7 cellular contexts compared by ENCODE assay signal in genomic region chr19:45451850-45452387, GRCh38. TPM values are rescaled to one million over a fixed set of nuclear protein-coding genes. Genes with fewer than 3 reads are reported as not detected.
A peak's percentile ranks its signal among the peaks of the same experiment; 100 is the strongest.
DNase-seq lines count a peak whose midpoint lies in the region; ATAC-seq and TF ChIP-seq lines count a peak whose summit lies in the region.
"Had no signal": no experiment of that assay in that cellular context is flagged by ENCODE, and none has a peak within 500 bp of the region (broad histone marks: within the 10 kb centered on the region; RNA-seq: fewer than 3 reads in every experiment).

No MANE protein-coding gene starts in this region.

- H3K36me3 Mint-ChIP-seq in Caco-2 (ENCODE audit: insufficient read depth, unreplicated experiment) (peaks cover 19% of the 10 kb centered on the region), nephron (ENCODE audit: low read depth) (no peaks in the 10 kb centered on the region)
- H3K36me3 Mint-ChIP-seq in activated T-helper 1 cell treated with anti-CD3 and anti-CD28 coated beads, Interleukin-12 subunit alpha, Interleukin-12 subunit beta, Interleukin-2, Interleukin-4 antibody, amounts not matched to agents 30 ng/mL and 10 ng/mL and 1 ng/mL, durations not matched to agents 14 hours and 24 hours and 36 hours (ENCODE audit: low read depth), result peaks cover 2% of the 10 kb centered on the region

- H3K27ac Mint-ChIP-seq in Caco-2 (ENCODE audit: unreplicated experiment), result peak overlapping the region; percentile 98
- peak overlapping the region; percentile 92 for H3K27ac Mint-ChIP-seq in activated T-helper 1 cell treated with anti-CD3 and anti-CD28 coated beads, Interleukin-12 subunit alpha, Interleukin-12 subunit beta, Interleukin-2, Interleukin-4 antibody, amounts not matched to agents 30 ng/mL and 10 ng/mL and 1 ng/mL, durations not matched to agents 14 hours and 24 hours and 36 hours
- peak overlapping the region; percentile 60 to 96 (median 70) for H3K27ac Mint-ChIP-seq in nephron

- no peaks in the 10 kb centered on the region for H3K27me3 Mint-ChIP-seq in Caco-2 (ENCODE audit: insufficient read depth, unreplicated experiment)
- H3K27me3 Mint-ChIP-seq in activated T-helper 1 cell treated with anti-CD3 and anti-CD28 coated beads, Interleukin-12 subunit alpha, Interleukin-12 subunit beta, Interleukin-2, Interleukin-4 antibody, amounts not matched to agents 30 ng/mL and 10 ng/mL and 1 ng/mL, durations not matched to agents 14 hours and 24 hours and 36 hours (ENCODE audit: insufficient read depth), result peaks cover 20% of the 10 kb centered on the region
- peaks cover 11% of the 10 kb centered on the region for H3K27me3 Mint-ChIP-seq in nephron (ENCODE audit: low read depth)

- peaks cover 36% of the 10 kb centered on the region for H3K4me1 ChIP-seq in Caco-2

- H3K4me3 ChIP-seq in Caco-2 (ENCODE audit: low read depth, low read length), result no peak overlapping the region

- H3K9me3 Mint-ChIP-seq in Caco-2 (ENCODE audit: unreplicated experiment) (no peaks in the 10 kb centered on the region), nephron (no peaks in the 10 kb centered on the region)
- H3K9me3 Mint-ChIP-seq in activated T-helper 1 cell treated with anti-CD3 and anti-CD28 coated beads, Interleukin-12 subunit alpha, Interleukin-12 subunit beta, Interleukin-2, Interleukin-4 antibody, amounts not matched to agents 30 ng/mL and 10 ng/mL and 1 ng/mL, durations not matched to agents 14 hours and 24 hours and 36 hours, result no peaks in the 10 kb centered on the region

- intact Hi-C loops in Caco-2 (cut with micrococcal nuclease; ENCODE audit: unreplicated experiment), result no loop called here
- intact Hi-C loops in activated T-helper 1 cell treated with anti-CD3 and anti-CD28 coated beads, Interleukin-12 subunit alpha, Interleukin-12 subunit beta, Interleukin-2, Interleukin-4 antibody, amounts not matched to agents 30 ng/mL and 10 ng/mL and 1 ng/mL, durations not matched to agents 14 hours and 24 hours and 36 hours (cut with micrococcal nuclease), result loop anchor here (1.0 to 2.0 kb wide), 2 partner anchors 15 to 55 kb away; partner anchors contain the start of genes FOSB and VASP
- intact Hi-C loops in sciatic nerve (cut with DNase I), result no loop called here

- no peaks in the 10 kb centered on the region for H3K9me3 ChIP-seq in Caco-2
- H3K9me3 ChIP-seq: thoracic aorta had no signal

- DNase-seq in Caco-2 (no peak), sciatic nerve (ENCODE audit: low spot score) (no peak), germinal center (ENCODE audit: low spot score) (no peak)
- no peak for DNase-seq in activated T-helper 1 cell treated with anti-CD3 and anti-CD28 coated beads, Interleukin-12 subunit alpha, Interleukin-12 subunit beta, Interleukin-2, Interleukin-4 antibody, amounts not matched to agents 30 ng/mL and 10 ng/mL and 1 ng/mL, durations not matched to agents 14 hours and 24 hours and 36 hours (ENCODE audit: low spot score)

- ATAC-seq in sciatic nerve, result no peak
- no peak for ATAC-seq in HG02981 (IDR thresholded peaks at IDR 0.05; ENCODE audit: unreplicated experiment)

- TF ChIP-seq CTCF in Caco-2 (IDR thresholded peaks at IDR 0.05; ENCODE audit: insufficient read depth in 1 of 2, low read depth in 1 of 2, low read length in 1 of 2, severe bottlenecking in 1 of 2, unreplicated experiment in 1 of 2), result no peak
- TF ChIP-seq CTCF in nephron (IDR thresholded peaks at IDR 0.05; ENCODE audit: unreplicated experiment in 3 of 3), result no peak

- peaks cover 42% of the 10 kb centered on the region for H3K4me1 Mint-ChIP-seq in Caco-2 (ENCODE audit: low read depth, unreplicated experiment)
- peaks cover 38% of the 10 kb centered on the region for H3K4me1 Mint-ChIP-seq in activated T-helper 1 cell treated with anti-CD3 and anti-CD28 coated beads, Interleukin-12 subunit alpha, Interleukin-12 subunit beta, Interleukin-2, Interleukin-4 antibody, amounts not matched to agents 30 ng/mL and 10 ng/mL and 1 ng/mL, durations not matched to agents 14 hours and 24 hours and 36 hours (ENCODE audit: low read depth)
- H3K4me1 Mint-ChIP-seq in nephron, result peaks cover 52% of the 10 kb centered on the region

- H3K27me3 ChIP-seq in Caco-2 (replicated peaks; ENCODE audit: control insufficient read depth, insufficient read depth, low read length), result no peaks in the 10 kb centered on the region

- BruUV-seq in Caco-2 (replicated peaks; lab: Mats Ljungman, UMichigan), result no TSS peak

- peak overlapping the region; percentile 82 for H3K4me3 Mint-ChIP-seq in Caco-2 (ENCODE audit: unreplicated experiment)
- H3K4me3 Mint-ChIP-seq in activated T-helper 1 cell treated with anti-CD3 and anti-CD28 coated beads, Interleukin-12 subunit alpha, Interleukin-12 subunit beta, Interleukin-2, Interleukin-4 antibody, amounts not matched to agents 30 ng/mL and 10 ng/mL and 1 ng/mL, durations not matched to agents 14 hours and 24 hours and 36 hours, result peak overlapping the region; percentile 75
- peak overlapping the region; percentile 87 to 88 (median 87) for H3K4me3 Mint-ChIP-seq in nephron

- POLR2A ChIA-PET in Caco-2 (lab: Charles Lee), result no interaction called here

- CTCF ChIA-PET in Caco-2 (lab: Charles Lee), result no interaction called here

- H3K36me3 ChIP-seq in Caco-2 (ENCODE audit: control insufficient read depth, insufficient read depth, low read length), result no peaks in the 10 kb centered on the region
- H3K36me3 ChIP-seq: thoracic aorta had no signal

RNA-seq across cellular contexts. Expression of gene FOSB, which starts 15.9 kb away (rescaled TPM):
- 6.4 TPM in 2 replicates for total RNA-seq in Caco-2 (2022)
- 16.8 and 17.2 TPM in 2 replicates for total RNA-seq in activated T-helper 1 cell treated with anti-CD3 and anti-CD28 coated beads, Interleukin-12 subunit alpha, Interleukin-12 subunit beta, Interleukin-2, Interleukin-4 antibody, amounts not matched to agents 30 ng/mL and 10 ng/mL and 1 ng/mL, durations not matched to agents 14 hours and 24 hours and 36 hours
- 3.7 TPM for total RNA-seq in sciatic nerve

RNA-seq across cellular contexts. Expression of gene ERCC1, which starts 28.2 kb away (rescaled TPM):
- 43.5 and 51.0 TPM in 2 replicates for total RNA-seq in Caco-2 (2022)
- total RNA-seq in activated T-helper 1 cell treated with anti-CD3 and anti-CD28 coated beads, Interleukin-12 subunit alpha, Interleukin-12 subunit beta, Interleukin-2, Interleukin-4 antibody, amounts not matched to agents 30 ng/mL and 10 ng/mL and 1 ng/mL, durations not matched to agents 14 hours and 24 hours and 36 hours, result 143 and 152 TPM in 2 replicates
- 58.6 TPM for total RNA-seq in sciatic nerve

RNA-seq across cellular contexts. Expression of gene RTN2, which starts 44.9 kb away (rescaled TPM):
- total RNA-seq in Caco-2 (2022), result 13.8 and 18.1 TPM in 2 replicates
- total RNA-seq in activated T-helper 1 cell treated with anti-CD3 and anti-CD28 coated beads, Interleukin-12 subunit alpha, Interleukin-12 subunit beta, Interleukin-2, Interleukin-4 antibody, amounts not matched to agents 30 ng/mL and 10 ng/mL and 1 ng/mL, durations not matched to agents 14 hours and 24 hours and 36 hours, result 3.0 and 4.1 TPM in 2 replicates
- total RNA-seq in sciatic nerve, result 4.0 TPM

RNA-seq across cellular contexts. Expression of gene POLR1G, which starts 45.5 kb away (rescaled TPM):
- total RNA-seq in Caco-2 (2022) (27.7 and 31.1 TPM in 2 replicates), sciatic nerve (2.3 TPM)
- 25.3 and 27.2 TPM in 2 replicates for total RNA-seq in activated T-helper 1 cell treated with anti-CD3 and anti-CD28 coated beads, Interleukin-12 subunit alpha, Interleukin-12 subunit beta, Interleukin-2, Interleukin-4 antibody, amounts not matched to agents 30 ng/mL and 10 ng/mL and 1 ng/mL, durations not matched to agents 14 hours and 24 hours and 36 hours

RNA-seq across cellular contexts. Expression of gene PPM1N, which starts 46.3 kb away (rescaled TPM):
- total RNA-seq in Caco-2 (2022) (1.2 and 2.8 TPM in 2 replicates), sciatic nerve (1.8 TPM)
- total RNA-seq in activated T-helper 1 cell treated with anti-CD3 and anti-CD28 coated beads, Interleukin-12 subunit alpha, Interleukin-12 subunit beta, Interleukin-2, Interleukin-4 antibody, amounts not matched to agents 30 ng/mL and 10 ng/mL and 1 ng/mL, durations not matched to agents 14 hours and 24 hours and 36 hours, result 1.0 and 1.3 TPM in 2 replicates
